Comparison of ENCODE assay signal across 24 cellular contexts in the genomic region with DNA sequence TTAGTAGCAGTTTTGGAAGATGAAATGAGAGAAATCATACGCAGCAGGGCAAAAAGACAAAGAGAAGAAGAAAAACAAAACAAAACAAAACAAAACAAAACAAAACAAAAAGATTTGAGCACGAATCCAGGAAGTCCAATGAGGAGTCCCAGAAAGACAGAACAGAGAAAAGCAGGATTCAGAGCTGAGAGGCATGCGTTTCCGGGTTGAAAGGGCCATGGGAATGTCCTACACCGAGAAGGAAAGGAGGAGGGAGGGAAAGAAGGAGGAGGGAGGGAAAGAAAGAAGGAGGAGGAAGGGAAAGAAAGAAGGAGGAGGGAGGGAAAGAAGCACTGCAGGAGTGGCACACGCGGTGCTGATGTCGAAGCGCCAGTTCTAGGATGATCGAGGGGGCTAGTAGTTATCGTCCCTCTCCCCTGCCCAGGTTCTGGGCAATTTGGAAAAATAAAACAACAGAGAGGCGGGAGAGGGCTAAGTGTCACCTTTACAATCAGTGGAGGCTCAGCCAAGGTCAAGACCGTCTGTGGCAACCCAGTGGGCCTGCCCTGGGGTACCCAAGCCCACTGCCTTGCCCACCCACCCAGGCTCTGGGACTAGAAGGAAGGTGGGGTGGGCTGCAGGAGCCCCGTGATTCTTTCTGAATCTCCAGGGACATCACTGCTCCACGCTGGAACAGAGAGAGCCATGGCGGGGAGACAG.
"Had no signal": no experiment of that assay in that cellular context is flagged by ENCODE, and none has a peak within 500 bp of the region (broad histone marks: within the 10 kb centered on the region; RNA-seq: fewer than 3 reads in every experiment).

No MANE protein-coding gene starts in this region.

- H3K36me3 ChIP-seq: heart right ventricle, lower lobe of right lung, neutrophil, pancreas, right atrium auricular region had no signal

- H3K27ac Mint-ChIP-seq: activated B cell treated with CpG ODN at 0.5 μM for 24 hours; activated CD8-positive, alpha-beta memory T cell treated with anti-CD3 and anti-CD28 coated beads, Interleukin-2, amount 10 ng/mL, durations not matched to agents 7 days and 5 days; activated CD8-positive, alpha-beta T cell treated with anti-CD3 and anti-CD28 coated beads, Interleukin-2, amount 10 ng/mL, durations not matched to agents 7 days and 5 days; activated T-helper 2 cell treated with anti-CD3 and anti-CD28 coated beads, Interferon-gamma antibody, Interleukin-2, Interleukin-4, amounts not matched to agents 10 μg/mL and 5 μg/mL and 100 μg/mL, durations not matched to agents 14 hours and 24 hours and 36 hours; dendritic cell treated with granulocyte-macrophage colony-stimulating factor and Interleukin-4, amounts not matched to agents 40 ng/mL and 50 ng/mL, for 4 days; endodermal cell; nephron; stimulated activated naive CD8-positive, alpha-beta T cell treated with anti-CD3 and anti-CD28 coated beads, Interleukin-15, Interleukin-2, amounts not matched to agents 100 ng/mL and 50 ng/mL, for 24 hours; T-helper 2 cell treated with Interferon-gamma antibody and Interleukin-4, amounts not matched to agents 5 μg/mL and 100 μg/mL, for 36 hours had no signal

- H3K27ac ChIP-seq: esophagus muscularis mucosa, heart right ventricle, lower lobe of right lung, neutrophil, pancreas, psoas muscle, right atrium auricular region had no signal

- ATAC-seq: activated CD8-positive, alpha-beta memory T cell treated with anti-CD3 and anti-CD28 coated beads, Interleukin-2, amount 10 ng/mL, durations not matched to agents 7 days and 5 days; activated CD8-positive, alpha-beta T cell treated with anti-CD3 and anti-CD28 coated beads, Interleukin-2, amount 10 ng/mL, durations not matched to agents 7 days and 5 days; left lobe of liver; lower lobe of right lung; mucosa of descending colon; pancreas had no signal

- H3K4me1 Mint-ChIP-seq: activated B cell treated with CpG ODN at 0.5 μM for 24 hours; activated CD8-positive, alpha-beta memory T cell treated with anti-CD3 and anti-CD28 coated beads, Interleukin-2, amount 10 ng/mL, durations not matched to agents 7 days and 5 days had no signal

- H3K4me3 Mint-ChIP-seq: activated B cell treated with CpG ODN at 0.5 μM for 24 hours; activated CD8-positive, alpha-beta memory T cell treated with anti-CD3 and anti-CD28 coated beads, Interleukin-2, amount 10 ng/mL, durations not matched to agents 7 days and 5 days; activated CD8-positive, alpha-beta T cell treated with anti-CD3 and anti-CD28 coated beads, Interleukin-2, amount 10 ng/mL, durations not matched to agents 7 days and 5 days; dendritic cell treated with granulocyte-macrophage colony-stimulating factor and Interleukin-4, amounts not matched to agents 40 ng/mL and 50 ng/mL, for 4 days; endodermal cell; nephron; stimulated activated naive CD8-positive, alpha-beta T cell treated with anti-CD3 and anti-CD28 coated beads, Interleukin-15, Interleukin-2, amounts not matched to agents 100 ng/mL and 50 ng/mL, for 24 hours; T-helper 2 cell treated with Interferon-gamma antibody and Interleukin-4, amounts not matched to agents 5 μg/mL and 100 μg/mL, for 36 hours had no signal

- H3K27me3 ChIP-seq: esophagus muscularis mucosa, pancreas had no signal

- H3K36me3 Mint-ChIP-seq: activated CD8-positive, alpha-beta memory T cell treated with anti-CD3 and anti-CD28 coated beads, Interleukin-2, amount 10 ng/mL, durations not matched to agents 7 days and 5 days had no signal

- H3K9me3 Mint-ChIP-seq: activated B cell treated with CpG ODN at 0.5 μM for 24 hours; activated T-helper 2 cell treated with anti-CD3 and anti-CD28 coated beads, Interferon-gamma antibody, Interleukin-2, Interleukin-4, amounts not matched to agents 10 μg/mL and 5 μg/mL and 100 μg/mL, durations not matched to agents 14 hours and 24 hours and 36 hours; dendritic cell treated with granulocyte-macrophage colony-stimulating factor and Interleukin-4, amounts not matched to agents 40 ng/mL and 50 ng/mL, for 4 days; stimulated activated naive CD8-positive, alpha-beta T cell treated with anti-CD3 and anti-CD28 coated beads, Interleukin-15, Interleukin-2, amounts not matched to agents 100 ng/mL and 50 ng/mL, for 24 hours; T-helper 2 cell treated with Interferon-gamma antibody and Interleukin-4, amounts not matched to agents 5 μg/mL and 100 μg/mL, for 36 hours had no signal

- H3K4me1 ChIP-seq: esophagus muscularis mucosa, heart right ventricle, lower lobe of right lung, pancreas, psoas muscle, right atrium auricular region had no signal

- DNase-seq: activated B cell treated with CpG ODN at 0.5 μM for 24 hours; activated CD8-positive, alpha-beta memory T cell treated with anti-CD3 and anti-CD28 coated beads, Interleukin-2, amount 10 ng/mL, durations not matched to agents 7 days and 5 days; activated CD8-positive, alpha-beta T cell treated with anti-CD3 and anti-CD28 coated beads, Interleukin-2, amount 10 ng/mL, durations not matched to agents 7 days and 5 days; activated naive CD4-positive, alpha-beta T cell treated with Interleukin-2 at 50 U/mL for 16 hours; activated T-cell treated with anti-CD3 and anti-CD28 coated beads, Interleukin-2, amount 50 U/mL, for 48 hours; amniotic stem cell; caudate nucleus; foreskin melanocyte; heart right ventricle; lower lobe of right lung; mucosa of descending colon; pancreas; psoas muscle; T-helper 1 cell had no signal

- H3K9me3 ChIP-seq: lower lobe of right lung, mucosa of descending colon, neutrophil, pancreas, psoas muscle, right atrium auricular region had no signal

- H3K4me3 ChIP-seq: esophagus muscularis mucosa, heart right ventricle, lower lobe of right lung, mucosa of descending colon, pancreas, psoas muscle, right atrium auricular region had no signal
